Comparison of ENCODE assay signal across 9 cellular contexts in genomic region chr10:89838002-89838615, GRCh38.
A peak's percentile ranks its signal among the peaks of the same experiment; 100 is the strongest.
DNase-seq lines count a peak whose midpoint lies in the region; ATAC-seq and TF ChIP-seq lines count a peak whose summit lies in the region.
"Had no signal": no experiment of that assay in that cellular context is flagged by ENCODE, and none has a peak within 500 bp of the region (broad histone marks: within the 10 kb centered on the region; RNA-seq: fewer than 3 reads in every experiment).

No MANE protein-coding gene starts in this region.

- peak overlapping the region; percentile 39 to 54 for H3K4me3 ChIP-seq in right atrium auricular region

- TF ChIP-seq CTCF in right atrium auricular region (IDR thresholded peaks at IDR 0.05) = no peak

- H3K36me3 ChIP-seq in right atrium auricular region = no peaks in the 10 kb centered on the region

- ATAC-seq in GM19463 (IDR thresholded peaks at IDR 0.05; ENCODE audit: unreplicated experiment) (peak; percentile 13), HG03159 (IDR thresholded peaks at IDR 0.05; ENCODE audit: unreplicated experiment) (no peak)
- peak; percentile 10 for ATAC-seq in stimulated activated naive CD8-positive, alpha-beta T cell treated with anti-CD3 and anti-CD28 coated beads, Interleukin-15, Interleukin-2, amounts not matched to agents 100 U/mL and 50 U/mL, for 24 hours

- DNase-seq in activated T-helper 1 cell treated with anti-CD3 and anti-CD28 coated beads, Interleukin-12 subunit alpha, Interleukin-12 subunit beta, Interleukin-2, Interleukin-4 antibody, amounts not matched to agents 30 ng/mL and 10 ng/mL and 1 ng/mL, durations not matched to agents 14 hours and 24 hours and 36 hours (ENCODE audit: low spot score) = no peak
- DNase-seq in right atrium auricular region (ENCODE audit: low spot score) = no peak
- no peak for DNase-seq in stimulated activated naive CD8-positive, alpha-beta T cell treated with anti-CD3 and anti-CD28 coated beads, Interleukin-15, Interleukin-2, amounts not matched to agents 100 U/mL and 50 U/mL, for 24 hours
- no peak for DNase-seq in DMS79 treated with DMSO at 0.1 percent for 48 hours (lab: John Stamatoyannopoulos, UW)
- no peak for DNase-seq in SHP77 (lab: John Stamatoyannopoulos, UW)
- no peak for DNase-seq in NCI-H345 treated with DMSO at 0.1 percent for 48 hours (lab: John Stamatoyannopoulos, UW; ENCODE audit: unreplicated experiment)
- DNase-seq: NCI-H510A had no signal

- peaks cover 9% of the 10 kb centered on the region for H3K27me3 Mint-ChIP-seq in activated T-helper 1 cell treated with anti-CD3 and anti-CD28 coated beads, Interleukin-12 subunit alpha, Interleukin-12 subunit beta, Interleukin-2, Interleukin-4 antibody, amounts not matched to agents 30 ng/mL and 10 ng/mL and 1 ng/mL, durations not matched to agents 14 hours and 24 hours and 36 hours (ENCODE audit: insufficient read depth)

- H3K4me3 Mint-ChIP-seq in activated T-helper 1 cell treated with anti-CD3 and anti-CD28 coated beads, Interleukin-12 subunit alpha, Interleukin-12 subunit beta, Interleukin-2, Interleukin-4 antibody, amounts not matched to agents 30 ng/mL and 10 ng/mL and 1 ng/mL, durations not matched to agents 14 hours and 24 hours and 36 hours = peak overlapping the region; percentile 80

- peaks cover 0 to 2% of the 10 kb centered on the region in 2 donors for H3K9me3 ChIP-seq in right atrium auricular region

- no peak overlapping the region for H3K27ac Mint-ChIP-seq in activated T-helper 1 cell treated with anti-CD3 and anti-CD28 coated beads, Interleukin-12 subunit alpha, Interleukin-12 subunit beta, Interleukin-2, Interleukin-4 antibody, amounts not matched to agents 30 ng/mL and 10 ng/mL and 1 ng/mL, durations not matched to agents 14 hours and 24 hours and 36 hours

- peaks cover 7% of the 10 kb centered on the region for H3K4me1 Mint-ChIP-seq in activated T-helper 1 cell treated with anti-CD3 and anti-CD28 coated beads, Interleukin-12 subunit alpha, Interleukin-12 subunit beta, Interleukin-2, Interleukin-4 antibody, amounts not matched to agents 30 ng/mL and 10 ng/mL and 1 ng/mL, durations not matched to agents 14 hours and 24 hours and 36 hours (ENCODE audit: low read depth)

- peak overlapping the region in 1 of 2 donors; percentile 29 for H3K27ac ChIP-seq in right atrium auricular region

- intact Hi-C loops in activated T-helper 1 cell treated with anti-CD3 and anti-CD28 coated beads, Interleukin-12 subunit alpha, Interleukin-12 subunit beta, Interleukin-2, Interleukin-4 antibody, amounts not matched to agents 30 ng/mL and 10 ng/mL and 1 ng/mL, durations not matched to agents 14 hours and 24 hours and 36 hours (cut with micrococcal nuclease) = no loop called here

- H3K27me3 ChIP-seq in right atrium auricular region = no peaks in the 10 kb centered on the region

- peaks cover 0 to 13% of the 10 kb centered on the region in 2 donors for H3K4me1 ChIP-seq in right atrium auricular region

- no peaks in the 10 kb centered on the region for H3K36me3 Mint-ChIP-seq in activated T-helper 1 cell treated with anti-CD3 and anti-CD28 coated beads, Interleukin-12 subunit alpha, Interleukin-12 subunit beta, Interleukin-2, Interleukin-4 antibody, amounts not matched to agents 30 ng/mL and 10 ng/mL and 1 ng/mL, durations not matched to agents 14 hours and 24 hours and 36 hours (ENCODE audit: low read depth)

- H3K9me3 Mint-ChIP-seq in activated T-helper 1 cell treated with anti-CD3 and anti-CD28 coated beads, Interleukin-12 subunit alpha, Interleukin-12 subunit beta, Interleukin-2, Interleukin-4 antibody, amounts not matched to agents 30 ng/mL and 10 ng/mL and 1 ng/mL, durations not matched to agents 14 hours and 24 hours and 36 hours = no peaks in the 10 kb centered on the region
